14 cellular contexts compared by ENCODE assay signal in genomic region chr17:19024101-19025078, GRCh38. TPM values are rescaled to one million over a fixed set of nuclear protein-coding genes. Genes with fewer than 3 reads are reported as not detected.
DNase-seq lines count a peak whose midpoint lies in the region; ATAC-seq and TF ChIP-seq lines count a peak whose summit lies in the region.
"Had no signal": no experiment of that assay in that cellular context is flagged by ENCODE, and none has a peak within 500 bp of the region (broad histone marks: within the 10 kb centered on the region; RNA-seq: fewer than 3 reads in every experiment).

No MANE protein-coding gene starts in this region.

- H3K4me1 ChIP-seq in OCI-LY1 (ENCODE audit: insufficient read depth, low read length, severe bottlenecking), result peaks cover 8% of the 10 kb centered on the region
- H3K4me1 ChIP-seq in effector memory CD4-positive, alpha-beta T cell (ENCODE audit: control insufficient read depth, insufficient read depth, low read length, poor library complexity, severe bottlenecking), result peaks cover 7% of the 10 kb centered on the region
- H3K4me1 ChIP-seq: HAP-1, left lung had no signal

- H3K27me3 Mint-ChIP-seq in naive thymus-derived CD8-positive, alpha-beta T cell, result no peaks in the 10 kb centered on the region

- H3K4me3 Mint-ChIP-seq in naive thymus-derived CD8-positive, alpha-beta T cell, result peak overlapping the region in 9 of 10 donors; percentile 10 to 62 (median 50)

- H3K36me3 ChIP-seq in OCI-LY1 (ENCODE audit: insufficient read depth, low read length), result peaks cover 40% of the 10 kb centered on the region
- peaks cover 25% of the 10 kb centered on the region for H3K36me3 ChIP-seq in effector memory CD4-positive, alpha-beta T cell (ENCODE audit: control insufficient read depth, insufficient read depth, low read length)
- H3K36me3 ChIP-seq: HAP-1, left lung had no signal

- DNase-seq in Daoy (ENCODE audit: low read depth) (peak; percentile 51), NCI-H82 treated with DMSO at 0.1 percent for 48 hours (lab: John Stamatoyannopoulos, UW; ENCODE audit: unreplicated experiment) (no peak), epidermal melanocyte (ENCODE audit: insufficient read length, low spot score) (no peak)
- DNase-seq in effector memory CD4-positive, alpha-beta T cell, result no peak
- peak in 4 of 10 donors; percentile 24 to 61 (median 38) for DNase-seq in naive thymus-derived CD8-positive, alpha-beta T cell
- DNase-seq: DMS53; stimulated activated naive CD4-positive, alpha-beta T cell treated with Interleukin-2 at 50 U/mL for 16 hours had no signal

- peak overlapping the region; percentile 65 to 92 (median 89) for H3K27ac Mint-ChIP-seq in naive thymus-derived CD8-positive, alpha-beta T cell

- H3K9me2 ChIP-seq in OCI-LY1 (ENCODE audit: low read depth, low read length), result no peaks in the 10 kb centered on the region

- H3K9me3 ChIP-seq in OCI-LY1 (ENCODE audit: low read length), result no peaks in the 10 kb centered on the region
- no peaks in the 10 kb centered on the region for H3K9me3 ChIP-seq in effector memory CD4-positive, alpha-beta T cell (ENCODE audit: control insufficient read depth, low read length)
- H3K9me3 ChIP-seq: HAP-1, left lung had no signal

- no peaks in the 10 kb centered on the region for H4K20me1 ChIP-seq in OCI-LY1 (ENCODE audit: insufficient read depth, low read length)

- no peak overlapping the region for H3K9ac ChIP-seq in OCI-LY1 (ENCODE audit: low read length)

- POLR2A ChIA-PET in naive thymus-derived CD8-positive, alpha-beta T cell (lab: Charles Lee), result interaction anchor here (0.6 to 1.6 kb wide), 6 partner anchors 8 to 608 kb away, joined by 3 to 4 read pairs (median 3); partner anchors contain the start of genes FAM83G and PRPSAP2

- H3K4me3 ChIP-seq in OCI-LY1 (ENCODE audit: low read depth, low read length, poor library complexity, severe bottlenecking), result no peak overlapping the region
- no peak overlapping the region for H3K4me3 ChIP-seq in effector memory CD4-positive, alpha-beta T cell (ENCODE audit: insufficient read depth, low read depth, low read length, poor library complexity, severe bottlenecking)
- H3K4me3 ChIP-seq: HAP-1, left lung, SK-N-MC, smooth muscle cell had no signal

- H3K27me3 ChIP-seq in OCI-LY1 (ENCODE audit: insufficient read depth, low read length), result no peaks in the 10 kb centered on the region
- H3K27me3 ChIP-seq in effector memory CD4-positive, alpha-beta T cell (replicated peaks; ENCODE audit: control insufficient read depth, insufficient read depth, low read length, poor library complexity, severe bottlenecking), result no peaks in the 10 kb centered on the region
- H3K27me3 ChIP-seq: left lung had no signal

- H3K27ac ChIP-seq in OCI-LY1 (ENCODE audit: low read depth, low read length, poor library complexity, severe bottlenecking), result peak overlapping the region; percentile 55
- peak overlapping the region; percentile 45 for H3K27ac ChIP-seq in effector memory CD4-positive, alpha-beta T cell (ENCODE audit: insufficient read depth, low read length, poor library complexity, severe bottlenecking)
- H3K27ac ChIP-seq: left lung, SK-N-MC had no signal

- no peak overlapping the region for H2AFZ ChIP-seq in OCI-LY1 (ENCODE audit: low read length)

- H3K9me3 Mint-ChIP-seq in naive thymus-derived CD8-positive, alpha-beta T cell, result no peaks in the 10 kb centered on the region

- peaks cover 13 to 35% (median 24%) of the 10 kb centered on the region in 4 donors for H3K4me1 Mint-ChIP-seq in naive thymus-derived CD8-positive, alpha-beta T cell

- ATAC-seq in naive thymus-derived CD8-positive, alpha-beta T cell, result peak; percentile 69 to 74
- no peak for ATAC-seq in HG02623 (IDR thresholded peaks at IDR 0.05; ENCODE audit: unreplicated experiment)
- no peak for ATAC-seq in HG02840 (IDR thresholded peaks at IDR 0.05; ENCODE audit: low FRiP score, unreplicated experiment)
- ATAC-seq: left lung had no signal

- no peaks in the 10 kb centered on the region for H3F3A ChIP-seq in OCI-LY1 (ENCODE audit: insufficient read depth, low read length)

- H3K79me2 ChIP-seq in OCI-LY1 (ENCODE audit: insufficient read depth, low read length), result no peaks in the 10 kb centered on the region

- peaks cover 0 to 29% (median 2%) of the 10 kb centered on the region in 3 donors for H3K36me3 Mint-ChIP-seq in naive thymus-derived CD8-positive, alpha-beta T cell

- no peak overlapping the region; the same call in 1 of the 2 replicates for H3K4me2 ChIP-seq in OCI-LY1 (ENCODE audit: low read length)
- H3K4me2 ChIP-seq: smooth muscle cell had no signal

- TF ChIP-seq CTCF in OCI-LY1 (IDR thresholded peaks at IDR 0.05; ENCODE audit: low read length), result no peak

RNA-seq across cellular contexts. Expression of gene FAM83G, which starts 19.8 kb away (rescaled TPM):
- 15.1 and 20.2 TPM in 2 replicates for total RNA-seq in Daoy (2014; rRNA removed; shearing (Covaris generic))
- total RNA-seq in naive thymus-derived CD8-positive, alpha-beta T cell, result 1 to 10 TPM; 7.2 to 8.9 TPM
- 1 to 10 TPM; 1.5 to 3.5 (median 1.9) TPM for polyA plus RNA-seq in naive thymus-derived CD8-positive, alpha-beta T cell

RNA-seq across cellular contexts. Expression of gene GRAP, which starts 22.4 kb away (rescaled TPM):
- total RNA-seq in Daoy (2014; rRNA removed; shearing (Covaris generic)), result not detected in 2 replicates
- 10 to 100 TPM; 65.6 to 69.9 TPM for total RNA-seq in naive thymus-derived CD8-positive, alpha-beta T cell
- polyA plus RNA-seq in naive thymus-derived CD8-positive, alpha-beta T cell, result 10 to 100 TPM; 32.7 to 99.6 (median 73.1) TPM
- total RNA-seq: smooth muscle cell had no signal

Comparison
In these comparisons a context has a peak if more than half of its experiments do, and no peak if none do; other contexts are left out.
1. ATAC-seq: peak in naive thymus-derived CD8-positive, alpha-beta T cell (2 of 2); none in HG02623 (single experiment) and HG02840 (single experiment).
2. RNA of gene GRAP, which starts 22.4 kb away (total RNA-seq): 65.6 to 69.9 TPM in naive thymus-derived CD8-positive, alpha-beta T cell; not detected in Daoy; every median in the first group is over 10 times any median in the second.